8 cellular contexts compared by ENCODE assay signal in genomic region chr19:18701250-18701608, GRCh38. TPM values are rescaled to one million over a fixed set of nuclear protein-coding genes. Genes with fewer than 3 reads are reported as not detected.
DNase-seq lines count a peak whose midpoint lies in the region; ATAC-seq and TF ChIP-seq lines count a peak whose summit lies in the region.

No MANE protein-coding gene starts in this region.

- TF ChIP-seq CTCF in AG09309 (IDR thresholded peaks at IDR 0.05; ENCODE audit: control insufficient read depth, insufficient read depth, low read depth, low read length, missing control alignments) (no peak), OCI-LY7 (conservative IDR thresholded peaks at IDR 0.05; ENCODE audit: low read length) (no peak), fibroblast of villous mesenchyme (IDR thresholded peaks at IDR 0.05; ENCODE audit: insufficient read depth, low read depth, low read length) (no peak), suprapubic skin (IDR thresholded peaks at IDR 0.05) (no peak), GM20000 (IDR thresholded peaks at IDR 0.05; ENCODE audit: extremely low read depth, missing control alignments) (no peak)

- peak overlapping the region; percentile 21 for H3K4me3 ChIP-seq in AG09309 (ENCODE audit: control insufficient read depth, low read depth, low read length)
- H3K4me3 ChIP-seq in OCI-LY7 (ENCODE audit: low read depth, low read length, poor library complexity, severe bottlenecking), result peak overlapping the region; percentile 60
- H3K4me3 ChIP-seq in fibroblast of villous mesenchyme (ENCODE audit: low read depth, low read length), result peak overlapping the region; percentile 47
- H3K4me3 ChIP-seq in suprapubic skin, result peak overlapping the region; percentile 52

- H3K4me1 ChIP-seq in OCI-LY7 (ENCODE audit: insufficient read depth, low read length, poor library complexity, severe bottlenecking) (peaks cover 32% of the 10 kb centered on the region), suprapubic skin (peaks cover 24% of the 10 kb centered on the region)

- intact Hi-C loops in OCI-LY7 (cut with micrococcal nuclease; ENCODE audit: unreplicated experiment), result no loop called here

- no peak for TF ChIP-seq EP300 in suprapubic skin (IDR thresholded peaks at IDR 0.05)

- peak overlapping the region; percentile 80 for H3K4me2 ChIP-seq in OCI-LY7 (ENCODE audit: low read length)

- CTCF ChIA-PET in OCI-LY7 (lab: Charles Lee; ENCODE audit: unreplicated experiment), result no interaction called here

- H3K27ac ChIP-seq in OCI-LY7 (ENCODE audit: low read depth, low read length, poor library complexity, severe bottlenecking), result peak overlapping the region; percentile 86
- H3K27ac ChIP-seq in suprapubic skin, result peak overlapping the region; percentile 70

- no peaks in the 10 kb centered on the region for H3K36me3 ChIP-seq in OCI-LY7 (ENCODE audit: insufficient read depth, low read length)
- no peaks in the 10 kb centered on the region for H3K36me3 ChIP-seq in suprapubic skin

- H3K9me3 ChIP-seq in OCI-LY7 (ENCODE audit: low read length), result no peaks in the 10 kb centered on the region
- no peaks in the 10 kb centered on the region for H3K9me3 ChIP-seq in suprapubic skin

- peaks cover 7% of the 10 kb centered on the region; the same call in 1 of the 2 replicates for H4K20me1 ChIP-seq in OCI-LY7 (ENCODE audit: insufficient read depth, low read length)

- WGBS in suprapubic skin, result 9% methylated on average over 4 of the region's 7 CpGs

- BruUV-seq in OCI-LY7 (replicated peaks; lab: Mats Ljungman, UMichigan), result no TSS peak

- H3K79me2 ChIP-seq in OCI-LY7 (ENCODE audit: insufficient read depth, low read depth, low read length), result no peaks in the 10 kb centered on the region

- no peaks in the 10 kb centered on the region for H3K9me2 ChIP-seq in OCI-LY7 (ENCODE audit: insufficient read depth, low read length)

- peak; percentile 29 for ATAC-seq in GM21390 (IDR thresholded peaks at IDR 0.05; ENCODE audit: unreplicated experiment)

- H2AFZ ChIP-seq in OCI-LY7 (ENCODE audit: low read length), result peak overlapping the region; percentile 51; the same call in 1 of the 2 replicates

- DNase-seq in AG09309 (ENCODE audit: low read depth) (no peak), OCI-LY7 (ENCODE audit: low spot score) (peak; percentile 31), fibroblast of villous mesenchyme (ENCODE audit: low read depth) (no peak), suprapubic skin (ENCODE audit: low spot score in 2 of 2) (peak in 1 of 2 donors; percentile 77), MV-4-11 (lab: John Stamatoyannopoulos, UW) (no peak), GM20000 (ENCODE audit: low spot score) (no peak)
- DNase-seq in stimulated activated CD4-positive, alpha-beta T cell treated with anti-CD3 and anti-CD28 coated beads, Interleukin-4, amount 100 ng/mL, for 4 hours, result no peak

- TF ChIP-seq POLR2A in suprapubic skin (IDR thresholded peaks at IDR 0.05), result no peak

- H3K27me3 ChIP-seq in suprapubic skin, result no peaks in the 10 kb centered on the region

- POLR2A ChIA-PET in OCI-LY7 (lab: Charles Lee), result interaction anchor here (0.7 to 1.0 kb wide), 3 partner anchors 19 to 218 kb away, joined by 3 to 4 read pairs (median 3); partner anchors contain the start of genes COPE and DDX49

RNA-seq across cellular contexts. Expression of gene CRTC1, which starts 17.7 kb away (rescaled TPM):
- 3.4 and 4.1 TPM in 2 replicates for total RNA-seq in OCI-LY7 (2014; rRNA removed; shearing (Covaris generic))
- total RNA-seq in OCI-LY7 (2022), result 10.0 and 10.3 TPM in 2 replicates
- 2.2 and 2.3 TPM in 2 replicates for total RNA-seq in fibroblast of villous mesenchyme
- total RNA-seq in suprapubic skin, result 1 to 10 TPM; 4.1 to 6.3 (median 4.7) TPM
